Comparison of ENCODE assay signal across 1 cellular context in genomic region chr6:26593278-26594127, GRCh38.
TF ChIP-seq lines count a peak whose summit lies in the region.

No MANE protein-coding gene starts in this region.

TF ChIP-seq in K562, 482 proteins besides CTCF, POLR2A, EP300 and RAD21 (continued from another document and continues in another):
- TF ChIP-seq PTRF (tag; IDR thresholded peaks at IDR 0.05) (peak; percentile 92), NR4A1 (CRISPR knock-in tag; IDR thresholded peaks at IDR 0.05) (no peak), NR4A1 (tag; IDR thresholded peaks at IDR 0.05) (peak; percentile 93), CBFA2T3 (IDR thresholded peaks at IDR 0.05) (no peak), ZNF253 (CRISPR knock-in tag; conservative IDR thresholded peaks at IDR 0.05) (no peak), ZNF282 (CRISPR knock-in tag; IDR thresholded peaks at IDR 0.05) (no peak), MEF2D (tag; conservative IDR thresholded peaks at IDR 0.05; ENCODE audit: low read depth) (peak; percentile 92), HCFC1 (IDR thresholded peaks at IDR 0.05; ENCODE audit: low read depth, low read length) (no peak), SRSF3 (IDR thresholded peaks at IDR 0.05; ENCODE audit: insufficient read depth, low read length) (no peak), ZNF311 (CRISPR knock-in tag; IDR thresholded peaks at IDR 0.05) (peak; percentile 94), BCL6 (CRISPR knock-in tag; IDR thresholded peaks at IDR 0.05) (peak; percentile 73; the same call in 1 of the 2 replicates), BRD9 (IDR thresholded peaks at IDR 0.05; ENCODE audit: low read depth, partially characterized antibody) (peak; percentile 27), FIP1L1 (IDR thresholded peaks at IDR 0.05; ENCODE audit: low read depth, low read length, poor library complexity, severe bottlenecking) (no peak), ZNF318 (IDR thresholded peaks at IDR 0.05; ENCODE audit: borderline replicate concordance in 1 of 2, low read depth in 1 of 2) (0 out of 4 replicates have a peak, but pooled peaks of 1 of the 2 experiments have one; percentile 19), ID3 (CRISPR knock-in tag; IDR thresholded peaks at IDR 0.05) (peak; percentile 70; the same call in 1 of the 2 replicates), ID3 (tag; IDR thresholded peaks at IDR 0.05) (peak; percentile 88), RBBP5 (IDR thresholded peaks at IDR 0.05; ENCODE audit: borderline replicate concordance, insufficient read depth, low read length, poor library complexity, severe bottlenecking) (peak; percentile 17), ZNF134 (CRISPR knock-in tag; conservative IDR thresholded peaks at IDR 0.05) (peak; percentile 60; the same call in 1 of the 2 replicates), DDX20 (tag; IDR thresholded peaks at IDR 0.05; ENCODE audit: low read depth) (peak; percentile 89), NFXL1 (CRISPR knock-in tag; IDR thresholded peaks at IDR 0.05) (peak; percentile 91), GTF3C2 (IDR thresholded peaks at IDR 0.05; ENCODE audit: borderline replicate concordance, extremely low read depth, insufficient read length) (peak; percentile 55), ZBED1 (IDR thresholded peaks at IDR 0.05) (no peak), BHLHE40 (IDR thresholded peaks at IDR 0.05; ENCODE audit: low read length) (no peak), COPS2 (conservative IDR thresholded peaks at IDR 0.05) (no peak), E4F1 (CRISPR knock-in tag; IDR thresholded peaks at IDR 0.05; ENCODE audit: borderline replicate concordance) (peak; percentile 62; the same call in 1 of the 2 replicates), ZNF551 (CRISPR knock-in tag; IDR thresholded peaks at IDR 0.05) (0 out of 2 replicates have a peak, but pooled peaks have one; percentile 24), ZNF239 (CRISPR knock-in tag; IDR thresholded peaks at IDR 0.05) (peak; percentile 83), HSF4 (CRISPR knock-in tag; IDR thresholded peaks at IDR 0.05; ENCODE audit: borderline replicate concordance) (peak; percentile 32; the same call in 1 of the 2 replicates), ILF3 (IDR thresholded peaks at IDR 0.05; ENCODE audit: borderline replicate concordance) (no peak), ZNF695 (CRISPR knock-in tag; IDR thresholded peaks at IDR 0.05) (0 out of 2 replicates have a peak, but pooled peaks have one; percentile 26), ATF3 (IDR thresholded peaks at IDR 0.05) (peak; percentile 62), ATF3 (CRISPR knock-in tag; conservative IDR thresholded peaks at IDR 0.05) (no peak)
- TF ChIP-seq, protein P1, sequence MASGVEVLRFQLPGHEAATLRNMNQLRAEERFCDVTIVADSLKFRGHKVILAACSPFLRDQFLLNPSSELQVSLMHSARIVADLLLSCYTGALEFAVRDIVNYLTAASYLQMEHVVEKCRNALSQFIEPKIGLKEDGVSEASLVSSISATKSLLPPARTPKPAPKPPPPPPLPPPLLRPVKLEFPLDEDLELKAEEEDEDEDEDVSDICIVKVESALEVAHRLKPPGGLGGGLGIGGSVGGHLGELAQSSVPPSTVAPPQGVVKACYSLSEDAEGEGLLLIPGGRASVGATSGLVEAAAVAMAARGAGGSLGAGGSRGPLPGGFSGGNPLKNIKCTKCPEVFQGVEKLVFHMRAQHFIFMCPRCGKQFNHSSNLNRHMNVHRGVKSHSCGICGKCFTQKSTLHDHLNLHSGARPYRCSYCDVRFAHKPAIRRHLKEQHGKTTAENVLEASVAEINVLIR (CRISPR knock-in tag; IDR thresholded peaks at IDR 0.05) = peak; percentile 45; the same call in 1 of the 2 replicates
- TF ChIP-seq, protein P2, sequence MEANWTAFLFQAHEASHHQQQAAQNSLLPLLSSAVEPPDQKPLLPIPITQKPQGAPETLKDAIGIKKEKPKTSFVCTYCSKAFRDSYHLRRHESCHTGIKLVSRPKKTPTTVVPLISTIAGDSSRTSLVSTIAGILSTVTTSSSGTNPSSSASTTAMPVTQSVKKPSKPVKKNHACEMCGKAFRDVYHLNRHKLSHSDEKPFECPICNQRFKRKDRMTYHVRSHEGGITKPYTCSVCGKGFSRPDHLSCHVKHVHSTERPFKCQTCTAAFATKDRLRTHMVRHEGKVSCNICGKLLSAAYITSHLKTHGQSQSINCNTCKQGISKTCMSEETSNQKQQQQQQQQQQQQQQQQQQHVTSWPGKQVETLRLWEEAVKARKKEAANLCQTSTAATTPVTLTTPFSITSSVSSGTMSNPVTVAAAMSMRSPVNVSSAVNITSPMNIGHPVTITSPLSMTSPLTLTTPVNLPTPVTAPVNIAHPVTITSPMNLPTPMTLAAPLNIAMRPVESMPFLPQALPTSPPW (CRISPR knock-in tag; IDR thresholded peaks at IDR 0.05) = no peak
- TF ChIP-seq, protein P3, sequence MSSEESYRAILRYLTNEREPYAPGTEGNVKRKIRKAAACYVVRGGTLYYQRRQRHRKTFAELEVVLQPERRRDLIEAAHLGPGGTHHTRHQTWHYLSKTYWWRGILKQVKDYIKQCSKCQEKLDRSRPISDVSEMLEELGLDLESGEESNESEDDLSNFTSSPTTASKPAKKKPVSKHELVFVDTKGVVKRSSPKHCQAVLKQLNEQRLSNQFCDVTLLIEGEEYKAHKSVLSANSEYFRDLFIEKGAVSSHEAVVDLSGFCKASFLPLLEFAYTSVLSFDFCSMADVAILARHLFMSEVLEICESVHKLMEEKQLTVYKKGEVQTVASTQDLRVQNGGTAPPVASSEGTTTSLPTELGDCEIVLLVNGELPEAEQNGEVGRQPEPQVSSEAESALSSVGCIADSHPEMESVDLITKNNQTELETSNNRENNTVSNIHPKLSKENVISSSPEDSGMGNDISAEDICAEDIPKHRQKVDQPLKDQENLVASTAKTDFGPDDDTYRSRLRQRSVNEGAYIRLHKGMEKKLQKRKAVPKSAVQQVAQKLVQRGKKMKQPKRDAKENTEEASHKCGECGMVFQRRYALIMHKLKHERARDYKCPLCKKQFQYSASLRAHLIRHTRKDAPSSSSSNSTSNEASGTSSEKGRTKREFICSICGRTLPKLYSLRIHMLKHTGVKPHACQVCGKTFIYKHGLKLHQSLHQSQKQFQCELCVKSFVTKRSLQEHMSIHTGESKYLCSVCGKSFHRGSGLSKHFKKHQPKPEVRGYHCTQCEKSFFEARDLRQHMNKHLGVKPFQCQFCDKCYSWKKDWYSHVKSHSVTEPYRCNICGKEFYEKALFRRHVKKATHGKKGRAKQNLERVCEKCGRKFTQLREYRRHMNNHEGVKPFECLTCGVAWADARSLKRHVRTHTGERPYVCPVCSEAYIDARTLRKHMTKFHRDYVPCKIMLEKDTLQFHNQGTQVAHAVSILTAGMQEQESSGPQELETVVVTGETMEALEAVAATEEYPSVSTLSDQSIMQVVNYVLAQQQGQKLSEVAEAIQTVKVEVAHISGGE (CRISPR knock-in tag; IDR thresholded peaks at IDR 0.05) = peak in 1 of 3 experiments; percentile 47; a peak in 1 of 6 replicates
